ENCODE assay signal across 12 cellular contexts in genomic region chr5:3349704-3350565, GRCh38.
"Had no signal": no experiment of that assay in that cellular context is flagged by ENCODE, and none has a peak within 500 bp of the region (broad histone marks: within the 10 kb centered on the region; RNA-seq: fewer than 3 reads in every experiment).

No MANE protein-coding gene starts in this region.

- H3K27ac ChIP-seq: adrenal gland, neutrophil, RWPE1, VCaP had no signal

- H3K4me2 ChIP-seq: smooth muscle cell had no signal

- H3K9me3 ChIP-seq: adrenal gland, neutrophil had no signal

- H3K4me1 ChIP-seq: adrenal gland had no signal

- DNase-seq: activated CD4-positive, alpha-beta memory T cell treated with anti-CD3 and anti-CD28 coated beads, Interleukin-2, amount 10 ng/mL, durations not matched to agents 7 days and 5 days; activated naive CD4-positive, alpha-beta T cell treated with anti-CD3 and anti-CD28 coated beads, Interleukin-2, amount 10 ng/mL, durations not matched to agents 7 days and 5 days; left colon; stimulated activated CD4-positive, alpha-beta T cell treated with anti-CD3 and anti-CD28 coated beads, Interleukin-1b, Interleukin-23, amount 100 ng/mL, for 48 hours; stimulated activated naive CD4-positive, alpha-beta T cell; T1000 had no signal

- H3K27me3 ChIP-seq: adrenal gland, neutrophil had no signal

- ATAC-seq: activated T-helper 17 cell treated with anti-CD3 and anti-CD28 coated beads, Interleukin-2, amount 50 U/mL, for 72 hours; left colon had no signal

- H3K4me3 ChIP-seq: adrenal gland, smooth muscle cell had no signal

- H3K36me3 ChIP-seq: adrenal gland, neutrophil had no signal
